Comparison of ENCODE assay signal across 17 cellular contexts in the genomic region with DNA sequence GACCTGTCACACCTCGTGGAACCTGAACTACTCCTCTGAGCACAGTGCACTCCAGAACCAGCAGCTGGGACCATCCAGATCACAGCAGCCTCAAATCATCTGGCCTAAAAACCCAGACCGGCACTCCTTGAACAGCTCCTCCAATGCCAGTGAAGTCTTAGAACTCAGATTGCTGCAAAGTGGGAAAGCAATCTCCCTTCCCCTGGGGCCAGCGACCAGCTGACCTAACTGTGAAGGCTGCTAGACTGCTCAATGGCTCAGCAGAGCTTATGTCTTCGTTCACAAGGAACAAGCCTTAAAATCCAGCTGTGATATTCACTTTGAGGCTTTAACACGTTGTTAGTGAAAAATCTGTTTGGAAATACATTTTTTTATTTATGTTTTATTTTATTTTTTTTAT.
"Had no signal": no experiment of that assay in that cellular context is flagged by ENCODE, and none has a peak within 500 bp of the region (broad histone marks: within the 10 kb centered on the region; RNA-seq: fewer than 3 reads in every experiment).

No MANE protein-coding gene starts in this region.

- H3K4me3 Mint-ChIP-seq: activated naive CD8-positive, alpha-beta T cell treated with anti-CD3 and anti-CD28 coated beads for 36 hours; activated T-helper 1 cell treated with anti-CD3 and anti-CD28 coated beads, Interleukin-12 subunit alpha, Interleukin-12 subunit beta, Interleukin-2, Interleukin-4 antibody, amounts not matched to agents 30 ng/mL and 10 ng/mL and 1 ng/mL, durations not matched to agents 14 hours and 24 hours and 36 hours; dendritic cell treated with granulocyte-macrophage colony-stimulating factor and Interleukin-4, amounts not matched to agents 40 ng/mL and 50 ng/mL, for 4 days; effector memory CD8-positive, alpha-beta T cell; memory B cell; naive thymus-derived CD8-positive, alpha-beta T cell; stimulated activated naive B cell treated with anti-CD40 and anti-IgM and Interleukin-4, amounts not matched to agents 10 μg/mL and 1 μg/mL and 100 μg/mL, for 72 hours had no signal

- H3K4me1 Mint-ChIP-seq: activated naive CD8-positive, alpha-beta T cell treated with anti-CD3 and anti-CD28 coated beads for 36 hours; memory B cell; naive thymus-derived CD8-positive, alpha-beta T cell; stimulated activated naive B cell treated with anti-CD40 and anti-IgM and Interleukin-4, amounts not matched to agents 10 μg/mL and 1 μg/mL and 100 μg/mL, for 72 hours had no signal

- H3K9me3 Mint-ChIP-seq: activated naive CD8-positive, alpha-beta T cell treated with anti-CD3 and anti-CD28 coated beads for 36 hours; activated T-helper 1 cell treated with anti-CD3 and anti-CD28 coated beads, Interleukin-12 subunit alpha, Interleukin-12 subunit beta, Interleukin-2, Interleukin-4 antibody, amounts not matched to agents 30 ng/mL and 10 ng/mL and 1 ng/mL, durations not matched to agents 14 hours and 24 hours and 36 hours; dendritic cell treated with granulocyte-macrophage colony-stimulating factor and Interleukin-4, amounts not matched to agents 40 ng/mL and 50 ng/mL, for 4 days; effector memory CD8-positive, alpha-beta T cell; memory B cell; naive thymus-derived CD8-positive, alpha-beta T cell; stimulated activated naive B cell treated with anti-CD40 and anti-IgM and Interleukin-4, amounts not matched to agents 10 μg/mL and 1 μg/mL and 100 μg/mL, for 72 hours had no signal

- DNase-seq: activated CD4-positive, alpha-beta T cell treated with anti-CD3 and anti-CD28 coated beads, Interleukin-2, amount 50 U/mL, for 4 hours; activated naive CD8-positive, alpha-beta T cell treated with anti-CD3 and anti-CD28 coated beads for 36 hours; activated T-cell treated with anti-CD3 and anti-CD28 coated beads for 4 hours; amniotic stem cell; effector memory CD8-positive, alpha-beta T cell; foreskin keratinocyte; kidney; naive thymus-derived CD8-positive, alpha-beta T cell; pancreas; sigmoid colon; stimulated activated naive B cell treated with anti-CD40 and anti-IgM and Interleukin-4, amounts not matched to agents 10 μg/mL and 1 μg/mL and 100 μg/mL, for 72 hours; SW 1271; T-helper 2 cell; upper lobe of right lung had no signal

- H3K27ac Mint-ChIP-seq: activated naive CD8-positive, alpha-beta T cell treated with anti-CD3 and anti-CD28 coated beads for 36 hours; activated T-helper 1 cell treated with anti-CD3 and anti-CD28 coated beads, Interleukin-12 subunit alpha, Interleukin-12 subunit beta, Interleukin-2, Interleukin-4 antibody, amounts not matched to agents 30 ng/mL and 10 ng/mL and 1 ng/mL, durations not matched to agents 14 hours and 24 hours and 36 hours; dendritic cell treated with granulocyte-macrophage colony-stimulating factor and Interleukin-4, amounts not matched to agents 40 ng/mL and 50 ng/mL, for 4 days; effector memory CD8-positive, alpha-beta T cell; memory B cell; stimulated activated naive B cell treated with anti-CD40 and anti-IgM and Interleukin-4, amounts not matched to agents 10 μg/mL and 1 μg/mL and 100 μg/mL, for 72 hours had no signal

- ATAC-seq: effector memory CD8-positive, alpha-beta T cell; foreskin keratinocyte; naive thymus-derived CD8-positive, alpha-beta T cell; pancreas; stimulated activated naive B cell treated with anti-CD40 and anti-IgM and Interleukin-4, amounts not matched to agents 10 μg/mL and 1 μg/mL and 100 μg/mL, for 72 hours; upper lobe of right lung had no signal

- H3K36me3 Mint-ChIP-seq: activated naive CD8-positive, alpha-beta T cell treated with anti-CD3 and anti-CD28 coated beads for 36 hours; memory B cell; naive thymus-derived CD8-positive, alpha-beta T cell; stimulated activated naive B cell treated with anti-CD40 and anti-IgM and Interleukin-4, amounts not matched to agents 10 μg/mL and 1 μg/mL and 100 μg/mL, for 72 hours had no signal
